In genomic region chr1:27568247-27569087, GRCh38 we compare ENCODE assay signal across 8 cellular contexts. TPM values are rescaled to one million over a fixed set of nuclear protein-coding genes. Genes with fewer than 3 reads are reported as not detected.
DNase-seq lines count a peak whose midpoint lies in the region; ATAC-seq and TF ChIP-seq lines count a peak whose summit lies in the region.

No MANE protein-coding gene starts in this region.

- CTCF ChIA-PET in Calu3 (lab: Charles Lee) (interaction anchor here (0.5 to 3.0 kb wide), 11 partner anchors 11 to 132 kb away, joined by 3 to 34 read pairs (median 4); partner anchors contain the start of gene AHDC1), RWPE1 (lab: Yijun Ruan, JAX) (interaction anchor here (0.6 to 4.9 kb wide), 8 partner anchors 9 to 379 kb away, joined by 3 to 46 read pairs (median 5); no protein-coding TSS in a partner anchor)

- H3K27me3 ChIP-seq in foreskin keratinocyte (no peaks in the 10 kb centered on the region), testis (no peaks in the 10 kb centered on the region)

- peaks cover 76% of the 10 kb centered on the region for H3K4me1 Mint-ChIP-seq in Calu3 (ENCODE audit: low read depth, unreplicated experiment)

- no peaks in the 10 kb centered on the region for H3K36me3 ChIP-seq in testis (ENCODE audit: low read depth, missing control alignments)

- 2 to 16% methylated on average over 8 to 63 of the region's 66 CpGs for WGBS in testis, 2 donors

- BruUV-seq in Calu3 (replicated peaks; lab: Mats Ljungman, UMichigan): no TSS peak

- ATAC-seq in GM21390 (IDR thresholded peaks at IDR 0.05; ENCODE audit: unreplicated experiment) (peak; percentile 90), foreskin keratinocyte (peak; percentile 83)

- peaks cover 14% of the 10 kb centered on the region for H3K4me1 ChIP-seq in foreskin keratinocyte
- peaks cover 97% of the 10 kb centered on the region for H3K4me1 ChIP-seq in testis

- no peaks in the 10 kb centered on the region for H3K9me3 ChIP-seq in testis

- H3K36me3 Mint-ChIP-seq in Calu3 (ENCODE audit: insufficient read depth, unreplicated experiment): peaks cover 13% of the 10 kb centered on the region

- peak overlapping the region; percentile 69 for H3K27ac Mint-ChIP-seq in Calu3 (ENCODE audit: unreplicated experiment)

- peak overlapping the region; percentile 32 to 34 for H3K4me3 ChIP-seq in testis

- TF ChIP-seq CTCF in Calu3 (IDR thresholded peaks at IDR 0.05; ENCODE audit: unreplicated experiment) (peak; percentile 79), RWPE1 (conservative IDR thresholded peaks at IDR 0.05; ENCODE audit: low read depth) (peak; percentile 93), foreskin keratinocyte (conservative IDR thresholded peaks at IDR 0.05) (peak; percentile 98), testis (IDR thresholded peaks at IDR 0.05) (peak; percentile 74 to 80 (median 79))

- H3K9me3 Mint-ChIP-seq in Calu3 (ENCODE audit: low read depth, unreplicated experiment): no peaks in the 10 kb centered on the region

- intact Hi-C loops in Calu3 (cut with micrococcal nuclease; ENCODE audit: unreplicated experiment): no loop called here
- intact Hi-C loops in testis (cut with DNase I; ENCODE audit: low total_unique reads): no loop called here

- peak overlapping the region; percentile 59 for H3K4me3 Mint-ChIP-seq in Calu3 (ENCODE audit: low read depth, unreplicated experiment)

- H3K27ac ChIP-seq in RWPE1: peak overlapping the region; percentile 98
- H3K27ac ChIP-seq in foreskin keratinocyte: peak overlapping the region; percentile 3
- H3K27ac ChIP-seq in testis: peak overlapping the region; percentile 80 to 92

- DNase-seq in Calu3: peak; percentile 96
- peak in 75 of 76 experiments; percentile 27 to 97 (median 93) for DNase-seq in HUDEP-2 (lab: John Stamatoyannopoulos, UW; ENCODE audit: unreplicated experiment in 76 of 76)
- DNase-seq in RWPE1 (ENCODE audit: low spot score): peak; percentile 94
- DNase-seq in activated gamma-delta T cell treated with Interleukin-2 at 50 U/mL for 16 hours: peak; percentile 88
- DNase-seq in foreskin keratinocyte: peak; percentile 85 to 90
- DNase-seq in occipital lobe (lab: John Stamatoyannopoulos, UW): peak; percentile 79
- peak; percentile 97 for DNase-seq in testis

- no peak for TF ChIP-seq POLR2A in testis (IDR thresholded peaks at IDR 0.05)

- POLR2A ChIA-PET in RWPE1 (lab: Yijun Ruan, JAX; ENCODE audit: low non-redundant PET): interaction anchor here (0.7 kb wide), 1 partner anchor 873 kb away, joined by 5 read pairs; the partner anchor contains the start of gene ARID1A

- H3K27me3 Mint-ChIP-seq in Calu3 (ENCODE audit: unreplicated experiment): no peaks in the 10 kb centered on the region

RNA-seq across cellular contexts. Expression of gene AHDC1, which starts 35.5 kb away (rescaled TPM):
- total RNA-seq in Calu3 (2022): 20.8 and 21.5 TPM in 2 replicates
- 12.1 and 14.8 TPM in 2 replicates for total RNA-seq in foreskin keratinocyte
- polyA plus RNA-seq in foreskin keratinocyte: 4.0 and 5.4 TPM in 2 replicates
- 11.9 TPM for total RNA-seq in occipital lobe
- total RNA-seq in testis: 10 to 100 TPM; 73.7 to 86.8 TPM
- polyA plus RNA-seq in testis (ENCODE audit: insufficient read depth, low read depth, low replicate concordance): 32.5 TPM

Comparison
In these comparisons a context has a peak if more than half of its experiments do, and no peak if none do; other contexts are left out.
1. Peak in every context shown above with its lines: DNase-seq, ATAC-seq, H3K4me3 ChIP-seq and H3K27ac ChIP-seq.
2. H3K27ac ChIP-seq: peak in every context shown above with its lines; median percentile 98 in RWPE1; 86 in testis; 3 in foreskin keratinocyte.